ENCODE assay signal across 1 cellular context in genomic region chr7:85021090-85021704, GRCh38.
TF ChIP-seq lines count a peak whose summit lies in the region.

No MANE protein-coding gene starts in this region.

TF ChIP-seq in GM23338, 12 proteins besides CTCF, POLR2A, EP300 and RAD21 (continued from another document):
- TF ChIP-seq ZNF462 (CRISPR knock-in tag; IDR thresholded peaks at IDR 0.05) (no peak), ETS1 (IDR thresholded peaks at IDR 0.05) (no peak), STAT1 (IDR thresholded peaks at IDR 0.05; ENCODE audit: unreplicated experiment) (no peak), ZNF331 (CRISPR knock-in tag; IDR thresholded peaks at IDR 0.05; ENCODE audit: low read depth) (no peak), CREB1 (CRISPR knock-in tag; IDR thresholded peaks at IDR 0.05; ENCODE audit: low read depth) (no peak), JUNB (IDR thresholded peaks at IDR 0.05; ENCODE audit: unreplicated experiment) (no peak), REST (IDR thresholded peaks at IDR 0.05; ENCODE audit: unreplicated experiment) (no peak), NANOG (IDR thresholded peaks at IDR 0.05; ENCODE audit: borderline replicate concordance) (no peak), EZH2phosphoT487 (IDR thresholded peaks at IDR 0.05; ENCODE audit: unreplicated experiment) (no peak), POLR2AphosphoS5 (IDR thresholded peaks at IDR 0.05; ENCODE audit: low read depth) (no peak), EZH2 (IDR thresholded peaks at IDR 0.05; ENCODE audit: low read depth, unreplicated experiment) (no peak)
